In genomic region chr20:31722388-31723281, GRCh38 we compare ENCODE assay signal across 8 cellular contexts. TPM values are rescaled to one million over a fixed set of nuclear protein-coding genes. Genes with fewer than 3 reads are reported as not detected.
DNase-seq lines count a peak whose midpoint lies in the region; ATAC-seq, FAIRE-seq and TF ChIP-seq lines count a peak whose summit lies in the region.

Gene BCL2L1, minus strand, starts transcription at chr20:31722868. Its CDS starts 650 bp downstream, at chr20:31722218.

- no peak within 1 kb of the TSS for H2AFZ ChIP-seq in HepG2 (ENCODE audit: low read length)

- H3K36me3 ChIP-seq in HepG2 (replicated peaks in 1 of 2; ENCODE audit: control insufficient read depth in 1 of 2, insufficient read depth in 2 of 2, low read length in 2 of 2): peaks cover 4 to 26% of the 10 kb centered on the region in 2 experiments; a peak in 4 of 5 replicates

- ATAC-seq in HG03135 (IDR thresholded peaks at IDR 0.05; ENCODE audit: unreplicated experiment) (peak; percentile 21), HepG2 (peak; percentile 65), GM18520 (IDR thresholded peaks at IDR 0.05; ENCODE audit: unreplicated experiment) (no peak)

- intact Hi-C loops in HepG2 (cut with micrococcal nuclease; ENCODE audit: unreplicated experiment): loop anchor here (1.0 to 5.0 kb wide), 3 partner anchors 43 to 115 kb away; partner anchors contain the start of gene ID1

- TF ChIP-seq EP300 in HepG2 (IDR thresholded peaks at IDR 0.05; ENCODE audit: low read depth in 2 of 2, low read length in 2 of 2): peak in 1 of 2 experiments; percentile 40; a peak in 1 of 4 replicates
- no peak for TF ChIP-seq EP300 in HepG2 (CRISPR knock-in tag; IDR thresholded peaks at IDR 0.05; ENCODE audit: borderline replicate concordance)

- no peaks in the 10 kb centered on the region for H3K9me3 ChIP-seq in HepG2 (ENCODE audit: low read length)

- peak within 1 kb of the TSS; percentile 78 to 91 (median 87) for H3K4me3 ChIP-seq in HepG2 (replicated peaks in 1 of 3; ENCODE audit: insufficient read depth in 1 of 3, low read depth in 2 of 3, low read length in 3 of 3)

- in situ Hi-C loops in HepG2 (cut with HindIII; ENCODE audit: extremely low pct_ligation_motif_present, low pct_unique_long_range_greater_than_20kb): loop anchor here (5.0 to 10.0 kb wide), 3 partner anchors 60 to 158 kb away; no protein-coding TSS in a partner anchor

- peaks cover 57% of the 10 kb centered on the region for H3K4me1 ChIP-seq in HepG2 (ENCODE audit: insufficient read depth, low read length)

- no peaks in the 10 kb centered on the region; a peak in 1 of 5 replicates for H3K27me3 ChIP-seq in HepG2 (ENCODE audit: control insufficient read depth in 1 of 2, insufficient read depth in 2 of 2, low read length in 2 of 2)

- peak within 1 kb of the TSS; percentile 97 for H3K4me2 ChIP-seq in HepG2 (ENCODE audit: low read depth, low read length)

- peak; percentile 78 to 84 for TF ChIP-seq POLR2A in HepG2 (IDR thresholded peaks at IDR 0.05; ENCODE audit: insufficient read depth in 1 of 2, low read depth in 2 of 2, low read length in 2 of 2)

- peak within 1 kb of the TSS; percentile 92 for H3K27ac ChIP-seq in HepG2 (ENCODE audit: extremely low read length, insufficient read depth, low read length)

- under 1% methylated on average over 43 of the region's 43 CpGs for WGBS in HepG2 (ENCODE audit: low lambda C conversion rate)

- POLR2A ChIA-PET in HepG2 (lab: Yijun Ruan, JAX): interaction anchor here (0.7 to 33.2 kb wide), 13 partner anchors 8 to 221 kb away, joined by 3 to 2822 read pairs (median 34); partner anchors contain the start of genes ID1 and TPX2

- no peaks in the 10 kb centered on the region; the same call in 1 of the 2 replicates for H4K20me1 ChIP-seq in HepG2 (ENCODE audit: insufficient read depth, low read length)

- BruUV-seq in HepG2 (replicated peaks; lab: Mats Ljungman, UMichigan): TSS peak; percentile 54

- peak within 1 kb of the TSS; percentile 89 for H3K9ac ChIP-seq in HepG2 (ENCODE audit: insufficient read depth, low read depth, low read length)

- CTCF ChIA-PET in HepG2 (lab: Yijun Ruan, JAX; ENCODE audit: low intra/inter-chr PET ratio, low total read pairs): interaction anchor here (0.9 to 4.6 kb wide), 5 partner anchors 27 to 153 kb away, joined by 3 to 100 read pairs (median 13); no protein-coding TSS in a partner anchor

- peak; percentile 91 for TF ChIP-seq RAD21 in HepG2 (CRISPR knock-in tag; IDR thresholded peaks at IDR 0.05)

- FAIRE-seq in HepG2 (lab: Jason Lieb, UNC): no peak

- peak; percentile 63 for TF ChIP-seq CTCF in HepG2 (CRISPR knock-in tag; IDR thresholded peaks at IDR 0.05)

- DNase-seq in GM04504 (ENCODE audit: low read depth) (peak; percentile 70), NCI-H526 (lab: John Stamatoyannopoulos, UW) (peak; percentile 84 to 95), dermis blood vessel endothelial cell (peak; percentile 92), HepG2 (ENCODE audit: low spot score) (peak; percentile 88)
- DNase-seq in activated CD4-positive, alpha-beta T cell treated with anti-CD3 and anti-CD28 coated beads, Interleukin-2, amount 50 U/mL, for 4 hours: peak; percentile 81 to 87
- DNase-seq in stimulated activated CD4-positive, alpha-beta T cell treated with anti-CD3 and anti-CD28 coated beads, Interleukin-4, amount 100 ng/mL, for 1 hour: peak; percentile 81

- peaks cover 54% of the 10 kb centered on the region for H3K79me2 ChIP-seq in HepG2 (ENCODE audit: insufficient read depth, low read length)

TF ChIP-seq in HepG2, 621 proteins besides CTCF, POLR2A, EP300 and RAD21 (continues in another document):
- TF ChIP-seq KLF12 (CRISPR knock-in tag; IDR thresholded peaks at IDR 0.05; ENCODE audit: borderline replicate concordance) (no peak), ZFP1 (CRISPR knock-in tag; IDR thresholded peaks at IDR 0.05) (no peak), PRMT3 (CRISPR knock-in tag; IDR thresholded peaks at IDR 0.05; ENCODE audit: borderline replicate concordance, low read depth) (no peak), SOX5 (CRISPR knock-in tag; IDR thresholded peaks at IDR 0.05; ENCODE audit: borderline replicate concordance) (peak; percentile 7; the same call in 1 of the 2 replicates), PATZ1 (CRISPR knock-in tag; IDR thresholded peaks at IDR 0.05) (peak; percentile 42; the same call in 1 of the 2 replicates), JUND (CRISPR knock-in tag; IDR thresholded peaks at IDR 0.05) (no peak), ATAD3A (CRISPR knock-in tag; IDR thresholded peaks at IDR 0.05) (no peak; the same call in 1 of the 2 replicates), EHMT2 (IDR thresholded peaks at IDR 0.05; ENCODE audit: borderline replicate concordance, low read depth, low read length) (no peak), THAP9 (CRISPR knock-in tag; IDR thresholded peaks at IDR 0.05; ENCODE audit: borderline replicate concordance) (no peak; the same call in 1 of the 2 replicates), ZNF878 (CRISPR knock-in tag; IDR thresholded peaks at IDR 0.05) (peak; percentile 14; the same call in 1 of the 2 replicates), ZMYM2 (CRISPR knock-in tag; IDR thresholded peaks at IDR 0.05) (peak; percentile 89), ZNF44 (CRISPR knock-in tag; IDR thresholded peaks at IDR 0.05) (peak; percentile 13; the same call in 1 of the 2 replicates)

RNA-seq across cellular contexts. Expression of gene BCL2L1, which starts in this region (rescaled TPM):
- 46.1 and 62.9 TPM in 2 replicates for total RNA-seq in dermis blood vessel endothelial cell
- 164 and 200 TPM in 2 replicates for total RNA-seq in HepG2 (2016; rRNA removed; fragmentation: Illumina TruSeq; extraction: Trizol)
- 60.9 and 61.0 TPM in 2 replicates for total RNA-seq in HepG2 (2016; cell fraction: cytosol; rRNA removed; fragmentation: Illumina TruSeq; extraction: Trizol; ENCODE audit: low read depth)
- total RNA-seq in HepG2 (2016; cell fraction: insoluble cytoplasmic fraction; rRNA removed; fragmentation: Illumina TruSeq; extraction: Trizol): 169 and 173 TPM in 2 replicates
- total RNA-seq in HepG2 (2016; cell fraction: membrane; rRNA removed; fragmentation: Illumina TruSeq; extraction: Trizol): 190 and 201 TPM in 2 replicates
- total RNA-seq in HepG2 (2016; cell fraction: nucleus; rRNA removed; fragmentation: Illumina TruSeq; extraction: Trizol): 135 and 148 TPM in 2 replicates
- 258 and 259 TPM in 2 replicates for polyA plus RNA-seq in HepG2 (2011; rRNA removed)
- 215 and 224 TPM in 2 replicates for polyA plus RNA-seq in HepG2 (2011; cell fraction: cytosol; rRNA removed)
- polyA plus RNA-seq in HepG2 (2011; cell fraction: nucleus; rRNA removed): 123 and 146 TPM in 2 replicates
- 184 and 192 TPM in 2 replicates for polyA plus RNA-seq in HepG2 (2012)
- 77.5 and 91.4 TPM in 2 replicates for polyA plus RNA-seq in HepG2 (2016; cell fraction: cytosol; fragmentation: Illumina TruSeq; extraction: Trizol; ENCODE audit: low read depth)
- polyA plus RNA-seq in HepG2 (2016; cell fraction: insoluble cytoplasmic fraction; fragmentation: Illumina TruSeq; extraction: Trizol; ENCODE audit: low read depth): 214 and 252 TPM in 2 replicates
- 208 and 211 TPM in 2 replicates for polyA plus RNA-seq in HepG2 (2016; cell fraction: membrane; fragmentation: Illumina TruSeq; extraction: Trizol; ENCODE audit: low read depth)
- polyA plus RNA-seq in HepG2 (2016; cell fraction: nucleus; fragmentation: Illumina TruSeq; extraction: Trizol; ENCODE audit: insufficient read depth, low read depth): 168 and 174 TPM in 2 replicates
- 34.8 and 259 TPM in 2 replicates for polyA minus RNA-seq in HepG2 (2011; rRNA and poly(A)+ RNA removed; ENCODE audit: low replicate concordance)
- polyA minus RNA-seq in HepG2 (2011; cell fraction: cytosol; rRNA and poly(A)+ RNA removed): 124 TPM in 2 replicates
- 215 and 221 TPM in 2 replicates for polyA minus RNA-seq in HepG2 (2011; cell fraction: nucleus; rRNA and poly(A)+ RNA removed)
